In the genomic region with DNA sequence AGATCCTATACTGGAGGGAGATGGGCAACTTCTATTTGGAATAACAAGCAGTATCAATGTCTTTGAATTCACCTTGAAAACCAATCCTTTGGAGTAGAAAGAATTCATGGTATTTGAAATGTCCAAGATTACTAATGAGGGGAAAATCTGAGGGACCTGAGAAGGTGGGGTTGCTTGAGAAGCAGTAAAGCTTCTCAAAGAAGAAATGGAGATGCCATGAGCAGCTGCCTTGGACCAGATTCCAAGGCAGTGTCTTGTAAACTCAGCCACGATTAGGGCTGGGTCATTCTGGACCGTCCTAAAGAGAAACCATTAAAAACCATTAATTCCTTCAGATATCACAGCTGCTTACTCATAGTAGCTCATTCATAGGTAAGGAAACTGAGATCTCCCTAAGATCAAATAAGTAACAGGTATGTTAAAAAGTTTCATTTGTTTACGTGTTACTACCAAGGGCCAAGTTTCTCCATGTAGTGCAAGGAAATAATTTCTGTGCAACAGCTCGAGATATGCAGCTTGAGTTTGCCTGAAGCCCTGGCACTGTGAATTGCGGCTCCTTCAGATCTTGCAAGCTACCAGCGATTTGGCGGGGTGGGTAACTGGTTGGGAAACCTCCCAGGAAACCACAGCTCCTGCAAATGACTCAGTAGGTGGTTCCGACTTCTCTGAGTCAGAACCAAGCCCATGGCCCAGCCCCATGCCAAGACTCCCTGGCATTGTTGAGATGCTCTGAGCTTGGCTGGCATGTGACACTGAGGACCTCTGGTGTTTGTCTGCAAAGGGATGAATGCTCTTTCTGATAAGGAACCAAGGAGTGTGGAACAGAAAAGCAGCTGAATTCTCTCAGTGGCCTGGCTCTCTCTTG, we compare ENCODE assay signal across 8 cellular contexts.
A peak's percentile ranks its signal among the peaks of the same experiment; 100 is the strongest.
DNase-seq lines count a peak whose midpoint lies in the region; ATAC-seq and TF ChIP-seq lines count a peak whose summit lies in the region.

No MANE protein-coding gene starts in this region.

- ATAC-seq in RWPE2 (ENCODE audit: low read depth) (peak; percentile 92), GM19035 (IDR thresholded peaks at IDR 0.05; ENCODE audit: unreplicated experiment) (no peak)
- peak; percentile 89 for ATAC-seq in activated naive CD8-positive, alpha-beta T cell treated with anti-CD3 and anti-CD28 coated beads, Interleukin-2, amount 50 U/mL, for 24 hours

- no peak overlapping the region for H2BK12ac ChIP-seq in mesenchymal stem cell (ENCODE audit: low read length in 2 of 2)

- no peaks in the 10 kb centered on the region for H3K27me3 ChIP-seq in CD8-positive, alpha-beta memory T cell (ENCODE audit: insufficient read depth, low read length, poor library complexity, severe bottlenecking)
- H3K27me3 ChIP-seq in RWPE2 (ENCODE audit: insufficient read depth, poor library complexity, severe bottlenecking) (no peaks in the 10 kb centered on the region), mesenchymal stem cell (ENCODE audit: control insufficient read depth in 1 of 2, insufficient read depth in 1 of 2, low read length in 2 of 2) (peaks cover 0 to 15% of the 10 kb centered on the region in 2 experiments)

- H3K27me3 Mint-ChIP-seq in CD8-positive, alpha-beta memory T cell: peaks cover 4 to 7% of the 10 kb centered on the region in 2 donors
- H3K27me3 Mint-ChIP-seq in activated naive CD8-positive, alpha-beta T cell treated with anti-CD3 and anti-CD28 coated beads, Interleukin-2, amount 50 U/mL, for 24 hours: peaks cover 13% of the 10 kb centered on the region

- H3K4me3 Mint-ChIP-seq in CD8-positive, alpha-beta memory T cell: peak overlapping the region in 4 of 7 donors; percentile 29 to 58 (median 48)
- H3K4me3 Mint-ChIP-seq in activated naive CD8-positive, alpha-beta T cell treated with anti-CD3 and anti-CD28 coated beads, Interleukin-2, amount 50 U/mL, for 24 hours: no peak overlapping the region

- H3K14ac ChIP-seq in mesenchymal stem cell (ENCODE audit: low read length in 2 of 2): no peak overlapping the region

- no peaks in the 10 kb centered on the region for H3K36me3 ChIP-seq in CD8-positive, alpha-beta memory T cell (ENCODE audit: insufficient read depth, low read length)
- H3K36me3 ChIP-seq in RWPE2 (ENCODE audit: low read depth) (no peaks in the 10 kb centered on the region), mesenchymal stem cell (ENCODE audit: control insufficient read depth in 1 of 2, insufficient read depth in 2 of 2, low read depth in 1 of 2, low read length in 2 of 2) (no peaks in the 10 kb centered on the region)

- H3K36me3 Mint-ChIP-seq in CD8-positive, alpha-beta memory T cell: no peaks in the 10 kb centered on the region
- H3K36me3 Mint-ChIP-seq in activated naive CD8-positive, alpha-beta T cell treated with anti-CD3 and anti-CD28 coated beads, Interleukin-2, amount 50 U/mL, for 24 hours (ENCODE audit: low read depth): no peaks in the 10 kb centered on the region

- no peak overlapping the region for H2BK5ac ChIP-seq in mesenchymal stem cell (ENCODE audit: low read depth, low read length, poor library complexity, severe bottlenecking)

- no peak overlapping the region for H3K9ac ChIP-seq in mesenchymal stem cell (ENCODE audit: low read length)

- no peak overlapping the region for H3K4ac ChIP-seq in mesenchymal stem cell (ENCODE audit: low read depth in 1 of 2, low read length in 2 of 2)

- H3K4me1 Mint-ChIP-seq in CD8-positive, alpha-beta memory T cell: peaks cover 7 to 19% (median 12%) of the 10 kb centered on the region in 3 donors
- peaks cover 13% of the 10 kb centered on the region for H3K4me1 Mint-ChIP-seq in activated naive CD8-positive, alpha-beta T cell treated with anti-CD3 and anti-CD28 coated beads, Interleukin-2, amount 50 U/mL, for 24 hours

- H3K4me2 ChIP-seq in mesenchymal stem cell (ENCODE audit: low read length, poor library complexity, severe bottlenecking): no peak overlapping the region

- no peak overlapping the region for H2BK15ac ChIP-seq in mesenchymal stem cell (ENCODE audit: low read depth, poor library complexity, severe bottlenecking)

- H3K23ac ChIP-seq in mesenchymal stem cell (ENCODE audit: low read length in 2 of 2): no peak overlapping the region

- H3K4me1 ChIP-seq in CD8-positive, alpha-beta memory T cell (ENCODE audit: insufficient read depth, low read length): no peaks in the 10 kb centered on the region
- H3K4me1 ChIP-seq in RWPE2 (ENCODE audit: insufficient read depth, poor library complexity, severe bottlenecking) (peaks cover 18% of the 10 kb centered on the region), mesenchymal stem cell (ENCODE audit: control insufficient read depth, insufficient read depth, low read depth, low read length) (no peaks in the 10 kb centered on the region)

- H2AK5ac ChIP-seq in mesenchymal stem cell (ENCODE audit: low read length, severe bottlenecking): no peak overlapping the region

- WGBS in mesenchymal stem cell: 87% methylated on average over 8 of the region's 8 CpGs

- H3K4me3 ChIP-seq in CD8-positive, alpha-beta memory T cell (ENCODE audit: low read length): no peak overlapping the region
- H3K4me3 ChIP-seq in RWPE2 (ENCODE audit: severe bottlenecking): no peak overlapping the region
- H3K4me3 ChIP-seq in mesenchymal stem cell (ENCODE audit: insufficient read depth in 1 of 2, low read depth in 1 of 2, low read length in 2 of 2): no peak overlapping the region

- no peaks in the 10 kb centered on the region for H3K9me3 ChIP-seq in CD8-positive, alpha-beta memory T cell (ENCODE audit: low read length)
- H3K9me3 ChIP-seq in RWPE2 (ENCODE audit: severe bottlenecking) (no peaks in the 10 kb centered on the region), mesenchymal stem cell (ENCODE audit: control insufficient read depth, low read length) (no peaks in the 10 kb centered on the region)

- no peak overlapping the region for H2BK120ac ChIP-seq in mesenchymal stem cell (ENCODE audit: low read depth, low read length)

- POLR2A ChIA-PET in CD8-positive, alpha-beta memory T cell (lab: Charles Lee): no interaction called here

- no peak overlapping the region for H3K27ac ChIP-seq in CD8-positive, alpha-beta memory T cell (ENCODE audit: low read depth, low read length)
- H3K27ac ChIP-seq in RWPE2 (ENCODE audit: poor library complexity, severe bottlenecking) (peak overlapping the region; percentile 63), mesenchymal stem cell (ENCODE audit: low read length, poor library complexity, severe bottlenecking) (no peak overlapping the region)

- H4K8ac ChIP-seq in mesenchymal stem cell (ENCODE audit: low read length): no peak overlapping the region

- H4K91ac ChIP-seq in mesenchymal stem cell (ENCODE audit: low read length): no peak overlapping the region

- peak overlapping the region in 4 of 8 donors; percentile 7 to 36 (median 22) for H3K27ac Mint-ChIP-seq in CD8-positive, alpha-beta memory T cell
- H3K27ac Mint-ChIP-seq in activated naive CD8-positive, alpha-beta T cell treated with anti-CD3 and anti-CD28 coated beads, Interleukin-2, amount 50 U/mL, for 24 hours: no peak overlapping the region

- CTCF ChIA-PET in CD8-positive, alpha-beta memory T cell (lab: Charles Lee): interaction anchor here (1.2 to 1.8 kb wide), 5 partner anchors 9 to 602 kb away, joined by 3 to 13 read pairs (median 4); no protein-coding TSS in a partner anchor

- no peak overlapping the region for H2AFZ ChIP-seq in mesenchymal stem cell (ENCODE audit: low read depth, low read length)

- H3K18ac ChIP-seq in mesenchymal stem cell (ENCODE audit: low read depth in 1 of 2, low read length in 2 of 2): no peak overlapping the region

- no peaks in the 10 kb centered on the region for H3K79me1 ChIP-seq in mesenchymal stem cell (replicated peaks; ENCODE audit: low read length, poor library complexity, severe bottlenecking)

- no peaks in the 10 kb centered on the region for H3K9me3 Mint-ChIP-seq in CD8-positive, alpha-beta memory T cell
- H3K9me3 Mint-ChIP-seq in activated naive CD8-positive, alpha-beta T cell treated with anti-CD3 and anti-CD28 coated beads, Interleukin-2, amount 50 U/mL, for 24 hours: no peaks in the 10 kb centered on the region

- DNase-seq in CD8-positive, alpha-beta memory T cell: peak; percentile 5 to 75 (median 34)
- DNase-seq in RWPE2 (ENCODE audit: low spot score): peak; percentile 98
- DNase-seq in activated naive CD8-positive, alpha-beta T cell treated with anti-CD3 and anti-CD28 coated beads, Interleukin-2, amount 50 U/mL, for 24 hours: peak; percentile 44
- DNase-seq in mesenchymal stem cell: peak; percentile 8
- DNase-seq in stromal cell of bone marrow (ENCODE audit: low read depth): peak; percentile 58
- no peak for DNase-seq in cortex of kidney (lab: John Stamatoyannopoulos, UW)
- no peak for DNase-seq in retina

- TF ChIP-seq CTCF in RWPE2 (IDR thresholded peaks at IDR 0.05; ENCODE audit: poor library complexity, severe bottlenecking): peak; percentile 98

Comparison
In these comparisons a context has a peak if more than half of its experiments do, and no peak if none do; other contexts are left out.
1. DNase-seq: peak in CD8-positive, alpha-beta memory T cell (5 of 5), RWPE2 (single experiment), activated naive CD8-positive, alpha-beta T cell treated with anti-CD3 and anti-CD28 coated beads, Interleukin-2, amount 50 U/mL, for 24 hours (single experiment), mesenchymal stem cell (single experiment) and stromal cell of bone marrow (single experiment); none in cortex of kidney (single experiment) and retina (single experiment).